Comparison of ENCODE assay signal across 14 cellular contexts in genomic region chr16:58488531-58488930, GRCh38.
"Had no signal": no experiment of that assay in that cellular context is flagged by ENCODE, and none has a peak within 500 bp of the region (broad histone marks: within the 10 kb centered on the region; RNA-seq: fewer than 3 reads in every experiment).

No MANE protein-coding gene starts in this region.

- FAIRE-seq: frontal cortex had no signal

- DNase-seq: activated CD4-positive, alpha-beta T cell treated with anti-CD3 and anti-CD28 coated beads, Interleukin-2, amount 50 U/mL, for 1 hour; activated CD8-positive, alpha-beta memory T cell treated with anti-CD3 and anti-CD28 coated beads for 24 hours; activated naive CD4-positive, alpha-beta T cell; dermis blood vessel endothelial cell; effector memory CD8-positive, alpha-beta T cell; head of caudate nucleus; left cardiac atrium; mammary epithelial cell; naive B cell; thyroid gland had no signal

- H3K36me3 ChIP-seq: thyroid gland had no signal

- H3K9ac ChIP-seq: parathyroid adenoma had no signal

- H3K4me1 ChIP-seq: parathyroid adenoma had no signal

- H3K27me3 ChIP-seq: thyroid gland had no signal

- H3K9me3 ChIP-seq: thyroid gland had no signal

- ATAC-seq: activated CD4-positive, CD25-positive, alpha-beta regulatory T cell treated with anti-CD3 and anti-CD28 coated beads, Interleukin-2, amount 50 U/mL, for 24 hours had no signal

- H3K4me3 ChIP-seq: thyroid gland had no signal

- H3K79me2 ChIP-seq: parathyroid adenoma had no signal

- H3K27ac ChIP-seq: epithelial cell of prostate, parathyroid adenoma, thyroid gland had no signal
